In genomic region chr2:200899482-200899881, GRCh38 we compare ENCODE assay signal across 1 cellular context.
TF ChIP-seq lines count a peak whose summit lies in the region.

No MANE protein-coding gene starts in this region.

TF ChIP-seq in IMR-90, 13 proteins besides CTCF, POLR2A, EP300 and RAD21:
- TF ChIP-seq MAFK (IDR thresholded peaks at IDR 0.05; ENCODE audit: low read depth, low read length) (peak; percentile 65), NFE2L2 (IDR thresholded peaks at IDR 0.05; ENCODE audit: low read depth, low read length) (no peak)
